ENCODE assay signal across 16 cellular contexts in the genomic region with DNA sequence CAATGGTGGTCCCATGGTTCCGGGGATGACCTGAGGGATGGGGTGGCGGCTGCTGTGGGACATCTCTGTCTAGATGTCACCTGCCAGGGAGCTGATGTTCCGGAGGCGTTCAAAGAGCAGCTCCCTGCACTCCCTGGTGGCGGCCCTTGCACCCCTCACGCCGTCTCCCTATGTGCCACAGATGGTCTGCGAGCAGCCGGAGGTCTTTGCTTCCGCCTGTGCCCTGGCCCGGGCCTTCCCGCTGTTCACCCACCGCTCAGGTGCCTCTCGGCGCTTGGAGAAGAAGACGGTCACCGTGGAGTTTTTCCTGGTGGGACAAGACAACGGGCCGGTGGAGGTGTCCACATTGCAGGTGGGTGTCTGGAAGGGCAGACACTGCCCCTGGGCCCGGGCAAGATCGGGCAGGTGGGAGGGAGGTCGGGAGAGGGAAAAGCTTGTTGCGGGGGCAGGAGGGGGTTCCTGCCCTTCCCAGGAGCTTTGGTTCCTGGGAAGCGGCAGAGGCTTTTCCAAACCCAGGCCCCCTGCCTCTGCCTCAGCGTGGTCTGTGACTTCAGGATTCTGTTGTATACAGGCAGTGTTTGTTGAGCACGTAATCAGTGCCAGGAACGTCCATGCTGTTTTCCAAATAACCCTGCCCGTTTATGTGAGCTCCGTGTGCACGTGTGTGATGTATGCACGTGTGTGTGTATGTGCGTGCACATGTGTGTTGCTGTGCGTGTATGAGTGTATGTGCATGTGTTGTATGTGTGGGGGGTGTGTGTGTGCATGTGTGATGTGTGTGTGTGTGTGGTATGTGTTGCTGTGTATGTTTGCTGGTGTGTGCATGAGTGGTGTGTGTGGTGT. TPM values are rescaled to one million over a fixed set of nuclear protein-coding genes. Genes with fewer than 3 reads are reported as not detected.
DNase-seq lines count a peak whose midpoint lies in the region; ATAC-seq, FAIRE-seq and TF ChIP-seq lines count a peak whose summit lies in the region.
"Had no signal": no experiment of that assay in that cellular context is flagged by ENCODE, and none has a peak within 500 bp of the region (broad histone marks: within the 10 kb centered on the region; RNA-seq: fewer than 3 reads in every experiment).

No MANE protein-coding gene starts in this region.

- H3K4me3 ChIP-seq in HepG2 (replicated peaks in 1 of 3; ENCODE audit: insufficient read depth in 1 of 3, low read depth in 2 of 3, low read length in 3 of 3) (no peak overlapping the region), right lobe of liver (no peak overlapping the region), upper lobe of right lung (no peak overlapping the region), esophagus muscularis mucosa (peak overlapping the region in 1 of 4 donors; percentile 78)

- FAIRE-seq in HepG2 (lab: Jason Lieb, UNC): no peak
- FAIRE-seq: endometrium had no signal

- H2AFZ ChIP-seq in HepG2 (ENCODE audit: low read length): no peak overlapping the region

- H3K4me2 ChIP-seq in HepG2 (ENCODE audit: low read depth, low read length): no peak overlapping the region

- no peak for TF ChIP-seq CTCF in HepG2 (CRISPR knock-in tag; IDR thresholded peaks at IDR 0.05)
- TF ChIP-seq CTCF in right lobe of liver (IDR thresholded peaks at IDR 0.05): no peak
- TF ChIP-seq CTCF in endothelial cell (IDR thresholded peaks at IDR 0.05; ENCODE audit: unreplicated experiment): no peak
- no peak for TF ChIP-seq CTCF in upper lobe of right lung (IDR thresholded peaks at IDR 0.05)
- TF ChIP-seq CTCF in esophagus muscularis mucosa (IDR thresholded peaks at IDR 0.05): no peak

- ATAC-seq in HepG2 (no peak), right lobe of liver (no peak), T-helper 17 cell (no peak), upper lobe of right lung (no peak)

- no peaks in the 10 kb centered on the region for H3K9me3 Mint-ChIP-seq in endothelial cell (ENCODE audit: unreplicated experiment)
- H3K9me3 Mint-ChIP-seq: IgD-negative memory B cell had no signal

- no peaks in the 10 kb centered on the region for H3K27me3 Mint-ChIP-seq in T-helper 17 cell
- peaks cover 11% of the 10 kb centered on the region for H3K27me3 Mint-ChIP-seq in endothelial cell (ENCODE audit: unreplicated experiment)

- DNase-seq in HepG2 (ENCODE audit: low spot score): no peak
- no peak for DNase-seq in right lobe of liver
- DNase-seq in T-helper 17 cell: no peak
- DNase-seq in endothelial cell (ENCODE audit: low spot score): no peak
- DNase-seq in upper lobe of right lung: peak; percentile 60
- DNase-seq in kidney glomerular epithelial cell (lab: John Stamatoyannopoulos, UW): no peak
- DNase-seq in A172 (ENCODE audit: low spot score): no peak
- no peak for DNase-seq in esophagus muscularis mucosa (ENCODE audit: extremely low spot score)
- DNase-seq: activated CD4-positive, alpha-beta T cell treated with anti-CD3 and anti-CD28 coated beads for 4 hours; islet precursor cell; NCI-H1105 treated with DMSO at 0.1 percent for 48 hours; NCI-H2227 treated with DMSO at 0.1 percent for 48 hours; T-helper 1 cell had no signal

- peaks cover 19% of the 10 kb centered on the region for H3K4me1 Mint-ChIP-seq in T-helper 17 cell
- H3K4me1 Mint-ChIP-seq in endothelial cell (ENCODE audit: unreplicated experiment): peaks cover 8% of the 10 kb centered on the region

- 95% methylated on average over 33 of the region's 33 CpGs for WGBS in HepG2 (ENCODE audit: low lambda C conversion rate)
- WGBS in right lobe of liver (ENCODE audit: insufficient coverage, low coverage, low lambda C conversion rate, missing lambda C conversion rate): 92% methylated on average over 24 of the region's 33 CpGs
- 94% methylated on average over 30 of the region's 33 CpGs for WGBS in esophagus muscularis mucosa

- intact Hi-C loops in HepG2 (cut with micrococcal nuclease; ENCODE audit: unreplicated experiment) (no loop called here), right lobe of liver (cut with DNase I) (no loop called here), upper lobe of right lung (cut with DNase I) (no loop called here), esophagus muscularis mucosa (cut with DNase I) (loop anchor here (5.0 kb wide), 1 partner anchor 457 kb away; no protein-coding TSS in a partner anchor)

- in situ Hi-C loops in HepG2 (cut with HindIII; ENCODE audit: extremely low pct_ligation_motif_present, low pct_unique_long_range_greater_than_20kb): no loop called here

- POLR2A ChIA-PET in HepG2 (lab: Yijun Ruan, JAX): no interaction called here

- CTCF ChIA-PET in HepG2 (lab: Yijun Ruan, JAX; ENCODE audit: low intra/inter-chr PET ratio, low total read pairs): no interaction called here

- no peaks in the 10 kb centered on the region for H3K9me3 ChIP-seq in HepG2 (ENCODE audit: low read length)
- no peaks in the 10 kb centered on the region for H3K9me3 ChIP-seq in right lobe of liver
- H3K9me3 ChIP-seq in T-helper 17 cell (ENCODE audit: control insufficient read depth, low read length, poor library complexity, severe bottlenecking): no peaks in the 10 kb centered on the region
- H3K9me3 ChIP-seq in upper lobe of right lung: no peaks in the 10 kb centered on the region
- no peaks in the 10 kb centered on the region for H3K9me3 ChIP-seq in esophagus muscularis mucosa
- H3K9me3 ChIP-seq: transverse colon had no signal

- TF ChIP-seq POLR2A in HepG2 (IDR thresholded peaks at IDR 0.05; ENCODE audit: insufficient read depth in 1 of 2, low read depth in 2 of 2, low read length in 2 of 2): no peak
- TF ChIP-seq POLR2A in right lobe of liver (IDR thresholded peaks at IDR 0.05): no peak
- TF ChIP-seq POLR2A in esophagus muscularis mucosa (IDR thresholded peaks at IDR 0.05; ENCODE audit: low read depth): no peak

- no peak for TF ChIP-seq EP300 in HepG2 (IDR thresholded peaks at IDR 0.05; ENCODE audit: low read depth in 2 of 2, low read length in 2 of 2)
- TF ChIP-seq EP300 in HepG2 (CRISPR knock-in tag; IDR thresholded peaks at IDR 0.05; ENCODE audit: borderline replicate concordance): no peak
- TF ChIP-seq EP300 in esophagus muscularis mucosa (IDR thresholded peaks at IDR 0.05): no peak

- H3K36me3 ChIP-seq in HepG2 (replicated peaks in 1 of 2; ENCODE audit: control insufficient read depth in 1 of 2, insufficient read depth in 2 of 2, low read length in 2 of 2): peaks cover 13 to 22% of the 10 kb centered on the region in 2 experiments; a peak in 4 of 5 replicates
- H3K36me3 ChIP-seq in right lobe of liver: peaks cover 0 to 3% (median 2%) of the 10 kb centered on the region in 4 donors
- H3K36me3 ChIP-seq in upper lobe of right lung: peaks cover 36% of the 10 kb centered on the region
- peaks cover 28 to 50% (median 46%) of the 10 kb centered on the region in 4 donors for H3K36me3 ChIP-seq in esophagus muscularis mucosa

- BruUV-seq in HepG2 (replicated peaks; lab: Mats Ljungman, UMichigan): no TSS peak

- H3K79me2 ChIP-seq in HepG2 (ENCODE audit: insufficient read depth, low read length): no peaks in the 10 kb centered on the region

- H3K36me3 Mint-ChIP-seq in T-helper 17 cell (ENCODE audit: low read depth) (no peaks in the 10 kb centered on the region), endothelial cell (ENCODE audit: low read depth, unreplicated experiment) (peaks cover 15% of the 10 kb centered on the region)

- H3K4me1 ChIP-seq in HepG2 (ENCODE audit: insufficient read depth, low read length) (no peaks in the 10 kb centered on the region), right lobe of liver (peaks cover 0 to 13% (median 3%) of the 10 kb centered on the region in 4 donors), upper lobe of right lung (peaks cover 34% of the 10 kb centered on the region), esophagus muscularis mucosa (peaks cover 30 to 48% (median 47%) of the 10 kb centered on the region in 4 donors)

- H3K27ac Mint-ChIP-seq in T-helper 17 cell: peak overlapping the region; percentile 77
- H3K27ac Mint-ChIP-seq in endothelial cell (ENCODE audit: unreplicated experiment): no peak overlapping the region

- H3K4me3 Mint-ChIP-seq in T-helper 17 cell (no peak overlapping the region), endothelial cell (ENCODE audit: unreplicated experiment) (peak overlapping the region; percentile 51)

- H3K9ac ChIP-seq in HepG2 (ENCODE audit: insufficient read depth, low read depth, low read length): no peak overlapping the region

- no peak for TF ChIP-seq RAD21 in HepG2 (CRISPR knock-in tag; IDR thresholded peaks at IDR 0.05)

- H4K20me1 ChIP-seq in HepG2 (ENCODE audit: insufficient read depth, low read length): no peaks in the 10 kb centered on the region

- H3K27me3 ChIP-seq in HepG2 (ENCODE audit: control insufficient read depth in 1 of 2, insufficient read depth in 2 of 2, low read length in 2 of 2) (no peaks in the 10 kb centered on the region), right lobe of liver (no peaks in the 10 kb centered on the region), upper lobe of right lung (no peaks in the 10 kb centered on the region), esophagus muscularis mucosa (no peaks in the 10 kb centered on the region)
- H3K27me3 ChIP-seq: transverse colon had no signal

- H3K27ac ChIP-seq in HepG2 (ENCODE audit: extremely low read length, insufficient read depth, low read length): no peak overlapping the region
- H3K27ac ChIP-seq in right lobe of liver: no peak overlapping the region
- H3K27ac ChIP-seq in upper lobe of right lung: no peak overlapping the region
- H3K27ac ChIP-seq in esophagus muscularis mucosa (replicated peaks in 1 of 4): no peak overlapping the region

RNA-seq across cellular contexts. Expression of gene NPEPL1, which starts 1.9 kb away (rescaled TPM):
- total RNA-seq in HepG2 (2016; rRNA removed; fragmentation: Illumina TruSeq; extraction: Trizol): 0.60 and 4.1 TPM in 2 replicates
- 3.0 and 3.1 TPM in 2 replicates for total RNA-seq in HepG2 (2016; cell fraction: cytosol; rRNA removed; fragmentation: Illumina TruSeq; extraction: Trizol; ENCODE audit: low read depth)
- 0.30 and 4.3 TPM in 2 replicates for total RNA-seq in HepG2 (2016; cell fraction: insoluble cytoplasmic fraction; rRNA removed; fragmentation: Illumina TruSeq; extraction: Trizol)
- 0.96 and 1.0 TPM in 2 replicates for total RNA-seq in HepG2 (2016; cell fraction: membrane; rRNA removed; fragmentation: Illumina TruSeq; extraction: Trizol)
- 8.0 and 8.6 TPM in 2 replicates for total RNA-seq in HepG2 (2016; cell fraction: nucleus; rRNA removed; fragmentation: Illumina TruSeq; extraction: Trizol)
- polyA plus RNA-seq in HepG2 (2011; rRNA removed): 7.5 and 9.9 TPM in 2 replicates
- 1.3 and 1.9 TPM in 2 replicates for polyA plus RNA-seq in HepG2 (2011; cell fraction: cytosol; rRNA removed)
- 184 and 219 TPM in 2 replicates for polyA plus RNA-seq in HepG2 (2011; cell fraction: nucleus; rRNA removed)
- polyA plus RNA-seq in HepG2 (2012): 16.9 and 23.0 TPM in 2 replicates
- 0.41 and 0.51 TPM in 2 replicates for polyA plus RNA-seq in HepG2 (2016; cell fraction: cytosol; fragmentation: Illumina TruSeq; extraction: Trizol; ENCODE audit: low read depth)
- 0.69 and 1.4 TPM in 2 replicates for polyA plus RNA-seq in HepG2 (2016; cell fraction: insoluble cytoplasmic fraction; fragmentation: Illumina TruSeq; extraction: Trizol; ENCODE audit: low read depth)
- polyA plus RNA-seq in HepG2 (2016; cell fraction: membrane; fragmentation: Illumina TruSeq; extraction: Trizol; ENCODE audit: low read depth): 0.55 and 0.71 TPM in 2 replicates
- polyA plus RNA-seq in HepG2 (2016; cell fraction: nucleus; fragmentation: Illumina TruSeq; extraction: Trizol; ENCODE audit: insufficient read depth, low read depth): 49.5 and 52.8 TPM in 2 replicates
- 8.5 and 18.0 TPM in 2 replicates for polyA minus RNA-seq in HepG2 (2011; rRNA and poly(A)+ RNA removed; ENCODE audit: low replicate concordance)
- 0.49 and 0.88 TPM in 2 replicates for polyA minus RNA-seq in HepG2 (2011; cell fraction: cytosol; rRNA and poly(A)+ RNA removed)
- 24.2 and 30.1 TPM in 2 replicates for polyA minus RNA-seq in HepG2 (2011; cell fraction: nucleus; rRNA and poly(A)+ RNA removed)
- total RNA-seq in right lobe of liver: 10 to 100 TPM in 5 of 6 experiments, 1 to 10 TPM in 1; 7.7 to 13.9 (median 10.1) TPM
- total RNA-seq in T-helper 17 cell: 10 to 100 TPM; 59.2 to 64.8 TPM
- 37.6 TPM for total RNA-seq in endothelial cell (ENCODE audit: unreplicated experiment)
- 41.6 TPM for total RNA-seq in upper lobe of right lung
- total RNA-seq in A172 (2014; rRNA removed; shearing (Covaris generic)): 5.9 and 7.2 TPM in 2 replicates
- total RNA-seq in esophagus muscularis mucosa: 10 to 100 TPM; 29.0 to 59.0 (median 50.5) TPM

RNA-seq across cellular contexts. Expression of gene STX16, which starts 43.4 kb away (rescaled TPM):
- 28.0 and 40.5 TPM in 2 replicates for total RNA-seq in HepG2 (2016; rRNA removed; fragmentation: Illumina TruSeq; extraction: Trizol)
- total RNA-seq in HepG2 (2016; cell fraction: cytosol; rRNA removed; fragmentation: Illumina TruSeq; extraction: Trizol; ENCODE audit: low read depth): 42.2 and 47.4 TPM in 2 replicates
- total RNA-seq in HepG2 (2016; cell fraction: insoluble cytoplasmic fraction; rRNA removed; fragmentation: Illumina TruSeq; extraction: Trizol): 26.0 and 32.7 TPM in 2 replicates
- total RNA-seq in HepG2 (2016; cell fraction: membrane; rRNA removed; fragmentation: Illumina TruSeq; extraction: Trizol): 41.8 and 44.6 TPM in 2 replicates
- total RNA-seq in HepG2 (2016; cell fraction: nucleus; rRNA removed; fragmentation: Illumina TruSeq; extraction: Trizol): 52.2 and 59.0 TPM in 2 replicates
- polyA plus RNA-seq in HepG2 (2011; rRNA removed): 72.7 and 79.2 TPM in 2 replicates
- 37.3 and 55.0 TPM in 2 replicates for polyA plus RNA-seq in HepG2 (2011; cell fraction: cytosol; rRNA removed)
- polyA plus RNA-seq in HepG2 (2011; cell fraction: nucleus; rRNA removed): 168 and 204 TPM in 2 replicates
- polyA plus RNA-seq in HepG2 (2012): 88.7 and 102 TPM in 2 replicates
- polyA plus RNA-seq in HepG2 (2016; cell fraction: cytosol; fragmentation: Illumina TruSeq; extraction: Trizol; ENCODE audit: low read depth): 6.6 and 6.7 TPM in 2 replicates
- polyA plus RNA-seq in HepG2 (2016; cell fraction: insoluble cytoplasmic fraction; fragmentation: Illumina TruSeq; extraction: Trizol; ENCODE audit: low read depth): 48.8 and 56.0 TPM in 2 replicates
- polyA plus RNA-seq in HepG2 (2016; cell fraction: membrane; fragmentation: Illumina TruSeq; extraction: Trizol; ENCODE audit: low read depth): 27.8 and 29.3 TPM in 2 replicates
- polyA plus RNA-seq in HepG2 (2016; cell fraction: nucleus; fragmentation: Illumina TruSeq; extraction: Trizol; ENCODE audit: insufficient read depth, low read depth): 245 and 266 TPM in 2 replicates
- 15.4 and 22.9 TPM in 2 replicates for polyA minus RNA-seq in HepG2 (2011; rRNA and poly(A)+ RNA removed; ENCODE audit: low replicate concordance)
- 18.4 and 26.0 TPM in 2 replicates for polyA minus RNA-seq in HepG2 (2011; cell fraction: cytosol; rRNA and poly(A)+ RNA removed)
- 99.9 and 121 TPM in 2 replicates for polyA minus RNA-seq in HepG2 (2011; cell fraction: nucleus; rRNA and poly(A)+ RNA removed)
- 10 to 100 TPM; 18.1 to 25.3 (median 22.2) TPM for total RNA-seq in right lobe of liver
- total RNA-seq in T-helper 17 cell: 100 to 1,000 TPM; 161 to 167 TPM
- 77.9 TPM for total RNA-seq in endothelial cell (ENCODE audit: unreplicated experiment)
- 57.0 TPM for total RNA-seq in upper lobe of right lung
- total RNA-seq in A172 (2014; rRNA removed; shearing (Covaris generic)): 10.9 and 13.5 TPM in 2 replicates
- total RNA-seq in esophagus muscularis mucosa: 10 to 100 TPM; 36.6 to 57.7 (median 43.5) TPM
